1 cellular context compared by ENCODE assay signal in the genomic region with DNA sequence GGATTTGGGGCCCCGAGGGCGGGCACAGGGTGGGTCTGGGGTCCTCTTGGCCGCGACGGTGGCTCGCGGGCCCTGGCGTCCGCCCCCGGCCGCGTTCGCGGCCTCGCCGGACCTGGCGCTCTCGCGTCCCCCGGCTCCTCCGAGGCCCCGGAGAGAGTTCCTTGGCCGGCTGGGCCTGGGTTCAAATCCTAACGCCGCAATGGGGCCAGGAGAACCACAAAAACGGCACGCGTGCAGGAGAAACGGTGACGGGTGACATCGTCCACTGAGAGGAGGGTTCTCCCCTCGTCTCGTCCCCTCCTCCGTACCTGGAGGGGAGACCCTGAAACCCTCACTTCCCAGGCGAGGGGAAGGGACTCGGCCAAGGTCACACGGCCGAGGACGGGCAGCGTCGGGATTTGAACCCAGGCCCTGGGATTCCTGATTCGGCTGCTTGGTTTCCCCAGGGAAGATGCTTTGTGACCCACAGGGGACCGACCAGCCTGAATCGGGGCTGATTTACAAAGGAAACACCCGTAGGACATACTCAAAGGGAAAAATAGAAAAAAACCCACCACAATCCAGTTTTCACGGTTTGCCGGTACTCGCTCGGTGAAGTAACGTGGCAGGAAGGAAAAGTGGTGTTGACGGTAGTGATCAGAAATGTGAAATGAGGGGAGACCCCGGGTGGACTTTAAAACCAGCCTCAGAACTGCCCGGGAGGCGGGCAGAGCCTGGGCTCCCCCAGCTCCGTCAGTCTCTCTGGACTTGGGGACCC.
A peak's percentile ranks its signal among the peaks of the same experiment; 100 is the strongest.
TF ChIP-seq lines count a peak whose summit lies in the region.

No MANE protein-coding gene starts in this region.

TF ChIP-seq in H1, 55 proteins besides CTCF, POLR2A, EP300 and RAD21:
- TF ChIP-seq NRF1 (IDR thresholded peaks at IDR 0.05; ENCODE audit: low read depth, low read length) = no peak
- peak in 1 of 2 experiments; percentile 47; a peak in 1 of 4 replicates for TF ChIP-seq HDAC2 (IDR thresholded peaks at IDR 0.05; ENCODE audit: borderline replicate concordance in 1 of 2, low read depth in 2 of 2, low read length in 2 of 2)
- no peak for TF ChIP-seq KDM5A (IDR thresholded peaks at IDR 0.05; ENCODE audit: low read length)
- no peak for TF ChIP-seq SP1 (IDR thresholded peaks at IDR 0.05; ENCODE audit: low read depth, low read length)
- TF ChIP-seq KDM1A (IDR thresholded peaks at IDR 0.05; ENCODE audit: borderline replicate concordance, low read length) = peak; percentile 95
- TF ChIP-seq RBBP5 (IDR thresholded peaks at IDR 0.05; ENCODE audit: borderline replicate concordance, low read depth, low read length) = no peak; the same call in 1 of the 2 replicates
- no peak for TF ChIP-seq ATF3 (IDR thresholded peaks at IDR 0.05; ENCODE audit: insufficient read depth, low read depth, low read length)
- TF ChIP-seq KDM4A (IDR thresholded peaks at IDR 0.05; ENCODE audit: low read depth, low read length, severe bottlenecking) = peak; percentile 93
- no peak for TF ChIP-seq SIX5 (IDR thresholded peaks at IDR 0.05; ENCODE audit: low read depth, low read length)
- TF ChIP-seq JUND (IDR thresholded peaks at IDR 0.05; ENCODE audit: low read length) = no peak
- no peak for TF ChIP-seq EGR1 (IDR thresholded peaks at IDR 0.05; ENCODE audit: borderline replicate concordance, low read depth, low read length)
- TF ChIP-seq SUZ12 (IDR thresholded peaks at IDR 0.05; ENCODE audit: low read length) = no peak
- TF ChIP-seq TAF7 (optimal IDR thresholded peaks at IDR 0.05; ENCODE audit: borderline replicate concordance, low read depth, low read length) = no peak
TF ChIP-seq in H1: peak in this region for 3.
